ENCODE assay signal across 8 cellular contexts in genomic region chr20:32474967-32475819, GRCh38.
DNase-seq lines count a peak whose midpoint lies in the region; ATAC-seq and TF ChIP-seq lines count a peak whose summit lies in the region.

No MANE protein-coding gene starts in this region.

- H3K4me3 ChIP-seq in BE2C (ENCODE audit: low read depth, low read length), result peak overlapping the region; percentile 33
- H3K4me3 ChIP-seq in adipocyte (ENCODE audit: low read length), result peak overlapping the region; percentile 74

- H3K36me3 ChIP-seq in BE2C (peaks cover 38% of the 10 kb centered on the region), adipocyte (ENCODE audit: control insufficient read depth, insufficient read depth, low read length, severe bottlenecking) (peaks cover 6% of the 10 kb centered on the region)

- DNase-seq in BE2C, result peak; percentile 73
- DNase-seq in adipocyte (ENCODE audit: low read depth), result peak; percentile 95
- DNase-seq in Right ventricle myocardium inferior (ENCODE audit: missing footprints), result peak; percentile 94
- peak in 50 of 56 donors; percentile 17 to 83 (median 60) for DNase-seq in nucleus accumbens (lab: John Stamatoyannopoulos, UW)
- no peak for DNase-seq in activated CD4-positive, CD25-positive, alpha-beta regulatory T cell (lab: John Stamatoyannopoulos, UW)
- no peak for DNase-seq in activated effector memory CD4-positive, alpha-beta T cell treated with Interleukin-2 at 50 U/mL for 16 hours
- DNase-seq in RKO (ENCODE audit: low spot score), result no peak

- intact Hi-C loops in Right ventricle myocardium inferior (cut with DNase I), result no loop called here

- H3K27me3 ChIP-seq in BE2C, result no peaks in the 10 kb centered on the region
- H3K27me3 ChIP-seq in adipocyte (replicated peaks; ENCODE audit: control insufficient read depth, insufficient read depth, low read length), result no peaks in the 10 kb centered on the region

- peak overlapping the region; percentile 81 for H3K9ac ChIP-seq in adipocyte (ENCODE audit: low read length)

- H3K4me1 ChIP-seq in BE2C (peaks cover 33% of the 10 kb centered on the region), adipocyte (ENCODE audit: control insufficient read depth, insufficient read depth, low read length) (peaks cover 37% of the 10 kb centered on the region)

- H3K9me3 ChIP-seq in BE2C, result no peaks in the 10 kb centered on the region
- H3K9me3 ChIP-seq in adipocyte (ENCODE audit: control insufficient read depth, low read length), result no peaks in the 10 kb centered on the region

- no peak for TF ChIP-seq CTCF in BE2C (IDR thresholded peaks at IDR 0.05; ENCODE audit: low read depth, low read length)

- ATAC-seq in HG03108 (IDR thresholded peaks at IDR 0.05; ENCODE audit: unreplicated experiment), result peak; percentile 57
- peak; percentile 94 for ATAC-seq in Right ventricle myocardium inferior

Comparison
In these comparisons a context has a peak if more than half of its experiments do, and no peak if none do; other contexts are left out.
1. DNase-seq: peak in BE2C (single experiment), adipocyte (single experiment), Right ventricle myocardium inferior (single experiment) and nucleus accumbens (50 of 56); none in activated CD4-positive, CD25-positive, alpha-beta regulatory T cell (0 of 4), activated effector memory CD4-positive, alpha-beta T cell treated with Interleukin-2 at 50 U/mL for 16 hours (single experiment) and RKO (single experiment).